Comparison of ENCODE assay signal across 18 cellular contexts in genomic region chr6:170093658-170094596, GRCh38.
DNase-seq lines count a peak whose midpoint lies in the region; ATAC-seq and TF ChIP-seq lines count a peak whose summit lies in the region.
"Had no signal": no experiment of that assay in that cellular context is flagged by ENCODE, and none has a peak within 500 bp of the region (broad histone marks: within the 10 kb centered on the region; RNA-seq: fewer than 3 reads in every experiment).

No MANE protein-coding gene starts in this region.

- no peak for TF ChIP-seq EP300 in sigmoid colon (IDR thresholded peaks at IDR 0.05)

- H3K36me3 Mint-ChIP-seq in GM23338 (ENCODE audit: low read depth) (no peaks in the 10 kb centered on the region), activated B cell treated with CpG ODN at 0.5 μM for 24 hours (ENCODE audit: low read depth) (no peaks in the 10 kb centered on the region)

- no peak for TF ChIP-seq CTCF in GM23338 (conservative IDR thresholded peaks at IDR 0.05; ENCODE audit: low read depth in 2 of 2)
- TF ChIP-seq CTCF in activated B cell treated with CpG ODN at 0.5 μM for 24 hours (IDR thresholded peaks at IDR 0.05): no peak
- TF ChIP-seq CTCF in sigmoid colon (IDR thresholded peaks at IDR 0.05): no peak

- H3K27ac Mint-ChIP-seq in GM23338 (no peak overlapping the region), activated B cell treated with CpG ODN at 0.5 μM for 24 hours (no peak overlapping the region)

- H3K4me1 Mint-ChIP-seq in GM23338 (peaks cover 4% of the 10 kb centered on the region; the same call in 1 of the 3 replicates), activated B cell treated with CpG ODN at 0.5 μM for 24 hours (peaks cover 20% of the 10 kb centered on the region)

- CTCF ChIA-PET in activated B cell treated with CpG ODN at 0.5 μM for 24 hours (lab: Charles Lee): no interaction called here

- 87 to 92% methylated on average over 37 of the region's 37 CpGs for WGBS in sigmoid colon, 2 donors

- no peaks in the 10 kb centered on the region for H3F3A ChIP-seq in GM23338 (replicated peaks; ENCODE audit: low read depth)

- H3K4me2 ChIP-seq in GM23338: no peak overlapping the region
- H3K4me2 ChIP-seq: KMS-11 had no signal

- no peak overlapping the region for H3K27ac ChIP-seq in GM23338 (ENCODE audit: low read depth)
- H3K27ac ChIP-seq in sigmoid colon: no peak overlapping the region
- H3K27ac ChIP-seq: GM23248, KMS-11, thyroid gland had no signal

- H2AFZ ChIP-seq in GM23338: no peak overlapping the region
- H2AFZ ChIP-seq: GM23248 had no signal

- no peaks in the 10 kb centered on the region for H3K9me2 ChIP-seq in GM23338 (ENCODE audit: insufficient read depth)

- POLR2A ChIA-PET in activated B cell treated with CpG ODN at 0.5 μM for 24 hours (lab: Charles Lee): no interaction called here

- H3K79me2 ChIP-seq in GM23338 (replicated peaks; ENCODE audit: insufficient read depth): no peaks in the 10 kb centered on the region

- no peaks in the 10 kb centered on the region for H3K9me3 ChIP-seq in sigmoid colon
- H3K9me3 ChIP-seq: BE2C, thyroid gland had no signal

- intact Hi-C loops in activated B cell treated with CpG ODN at 0.5 μM for 24 hours (cut with micrococcal nuclease): no loop called here
- intact Hi-C loops in sigmoid colon (cut with DNase I): no loop called here

- H3K27me3 Mint-ChIP-seq in GM23338 (ENCODE audit: insufficient read depth, low read depth, poor library complexity) (peaks cover 11% of the 10 kb centered on the region), activated B cell treated with CpG ODN at 0.5 μM for 24 hours (peaks cover 8% of the 10 kb centered on the region)

- H3K4me1 ChIP-seq in GM23338 (ENCODE audit: insufficient read depth) (no peaks in the 10 kb centered on the region), sigmoid colon (peaks cover 0 to 13% (median 0%) of the 10 kb centered on the region in 4 donors)
- H3K4me1 ChIP-seq: thyroid gland had no signal

- no peaks in the 10 kb centered on the region for H4K20me1 ChIP-seq in GM23338 (replicated peaks; ENCODE audit: insufficient read depth)

- ATAC-seq in GM23338 (peak; percentile 18; the same call in 1 of the 3 replicates), activated B cell treated with CpG ODN at 0.5 μM for 24 hours (ENCODE audit: low read depth) (no peak), left lobe of liver (no peak), HG03565 (IDR thresholded peaks at IDR 0.05; ENCODE audit: unreplicated experiment) (no peak)

- H3K27me3 ChIP-seq in GM23338 (ENCODE audit: insufficient read depth): no peaks in the 10 kb centered on the region
- H3K27me3 ChIP-seq in sigmoid colon: no peaks in the 10 kb centered on the region
- H3K27me3 ChIP-seq: BE2C, thyroid gland had no signal

- TF ChIP-seq POLR2A in sigmoid colon (IDR thresholded peaks at IDR 0.05): no peak

- H3K4me3 Mint-ChIP-seq in GM23338 (no peak overlapping the region), activated B cell treated with CpG ODN at 0.5 μM for 24 hours (no peak overlapping the region)

- H3K9me3 Mint-ChIP-seq in GM23338 (no peaks in the 10 kb centered on the region), activated B cell treated with CpG ODN at 0.5 μM for 24 hours (no peaks in the 10 kb centered on the region)

- H3K4me3 ChIP-seq in GM23338: no peak overlapping the region
- no peak overlapping the region for H3K4me3 ChIP-seq in sigmoid colon
- H3K4me3 ChIP-seq: GM23248, thyroid gland had no signal

- no peaks in the 10 kb centered on the region for H3K36me3 ChIP-seq in GM23338 (ENCODE audit: insufficient read depth)
- no peaks in the 10 kb centered on the region for H3K36me3 ChIP-seq in sigmoid colon
- H3K36me3 ChIP-seq: BE2C, thyroid gland had no signal

- DNase-seq in GM23338 (ENCODE audit: low spot score): no peak
- DNase-seq in activated B cell treated with CpG ODN at 0.5 μM for 24 hours: peak; percentile 10
- peak; percentile 43 for DNase-seq in left lobe of liver (ENCODE audit: low spot score)
- DNase-seq in sigmoid colon: peak; percentile 62
- DNase-seq in NCI-H510A treated with DMSO at 0.1 percent for 48 hours (lab: John Stamatoyannopoulos, UW): no peak
- no peak for DNase-seq in OCI-M1 (lab: John Stamatoyannopoulos, UW)
- DNase-seq in MV-4-11 (lab: John Stamatoyannopoulos, UW): no peak
- DNase-seq: activated CD4-positive, alpha-beta T cell treated with anti-CD3 and anti-CD28 coated beads, Interleukin-2, amount 50 U/mL, for 4 hours; BE2C; cerebellar nuclear complex; GM23248; midbrain; NCI-H1092; NCI-H82; stimulated activated CD4-positive, alpha-beta T cell treated with anti-CD3 and anti-CD28 coated beads, Interleukin-4, amount 100 ng/mL, for 1 hour; thyroid gland had no signal

TF ChIP-seq in GM23338, 12 proteins besides CTCF, POLR2A, EP300 and RAD21 (continues in another document):
- TF ChIP-seq ZNF462 (CRISPR knock-in tag; IDR thresholded peaks at IDR 0.05): no peak
- no peak for TF ChIP-seq ZNF114 (CRISPR knock-in tag; IDR thresholded peaks at IDR 0.05)
- TF ChIP-seq POLR2AphosphoS5 (IDR thresholded peaks at IDR 0.05; ENCODE audit: low read depth): no peak
- no peak for TF ChIP-seq CREB1 (CRISPR knock-in tag; IDR thresholded peaks at IDR 0.05; ENCODE audit: low read depth)

Comparison
In these comparisons a context has a peak if more than half of its experiments do, and no peak if none do; other contexts are left out.
1. DNase-seq: peak in activated B cell treated with CpG ODN at 0.5 μM for 24 hours (single experiment), left lobe of liver (single experiment) and sigmoid colon (single experiment); none in GM23338 (single experiment), NCI-H510A treated with DMSO at 0.1 percent for 48 hours (single experiment), OCI-M1 (single experiment) and MV-4-11 (single experiment).